19 cellular contexts compared by ENCODE assay signal in genomic region chrX:46251755-46252154, GRCh38.
DNase-seq lines count a peak whose midpoint lies in the region; ATAC-seq, FAIRE-seq and TF ChIP-seq lines count a peak whose summit lies in the region.
"Had no signal": no experiment of that assay in that cellular context is flagged by ENCODE, and none has a peak within 500 bp of the region (broad histone marks: within the 10 kb centered on the region; RNA-seq: fewer than 3 reads in every experiment).

No MANE protein-coding gene starts in this region.

- TF ChIP-seq CTCF in A549 (IDR thresholded peaks at IDR 0.05) (no peak), astrocyte of the spinal cord (IDR thresholded peaks at IDR 0.05; ENCODE audit: low read depth, low read length) (no peak)

- FAIRE-seq in A549 (lab: Jason Lieb, UNC) (peak; percentile 7), HTR-8/SVneo (lab: Jason Lieb, UNC) (peak; percentile 9)
- FAIRE-seq: colon, GM18507 had no signal

- WGBS in A549 (ENCODE audit: missing lambda C conversion rate): 21% methylated on average over 3 of the region's 3 CpGs

- peak; percentile 5 to 43 for DNase-seq in A549 (ENCODE audit: low read depth in 1 of 2, low spot score in 1 of 2)
- peak; percentile 43 for DNase-seq in HTR-8/SVneo (ENCODE audit: insufficient read length, low spot score)
- DNase-seq in astrocyte of the spinal cord (ENCODE audit: low read depth, low spot score): peak; percentile 42
- DNase-seq in hepatic stellate cell (ENCODE audit: low spot score): peak; percentile 15
- DNase-seq in NCI-H2107 treated with DMSO at 0.1 percent for 48 hours (lab: John Stamatoyannopoulos, UW; ENCODE audit: unreplicated experiment): no peak
- no peak for DNase-seq in HUDEP-2 (lab: John Stamatoyannopoulos, UW; ENCODE audit: unreplicated experiment in 76 of 76)
- no peak for DNase-seq in dedifferentiated amniotic fluid mesenchymal stem cell (ENCODE audit: extremely low spot score)
- DNase-seq: activated CD4-positive, CD25-positive, alpha-beta regulatory T cell; activated CD8-positive, alpha-beta memory T cell treated with anti-CD3 and anti-CD28 coated beads, Interleukin-2, amount 50 U/mL, for 4 hours; COR-L47; GOT3; NCI-H2227 treated with DMSO at 0.1 percent for 48 hours; stomach; T-cell had no signal

- no peak for TF ChIP-seq POLR2A in A549 (IDR thresholded peaks at IDR 0.05; ENCODE audit: low read length)

- peaks cover 7% of the 10 kb centered on the region; the same call in 1 of the 3 replicates for H3K4me1 ChIP-seq in A549
- H3K4me1 ChIP-seq: stomach had no signal

- POLR2A ChIA-PET in A549 (lab: Yijun Ruan, JAX): no interaction called here

- CTCF ChIA-PET in A549 (lab: Yijun Ruan, JAX): interaction anchor here (0.8 kb wide), 1 partner anchor 9 kb away, joined by 4 read pairs; no protein-coding TSS in a partner anchor

- H3K27ac ChIP-seq in A549: peak overlapping the region in 1 of 2 experiments; percentile 63; a peak in 3 of 6 replicates
- H3K27ac ChIP-seq: neutrophil, stomach had no signal

- TF ChIP-seq RAD21 in A549 (conservative IDR thresholded peaks at IDR 0.05 in 1 of 2, IDR thresholded peaks at IDR 0.05 in 1 of 2): no peak

- H3K4me2 ChIP-seq in A549: peak overlapping the region; percentile 21; the same call in 1 of the 3 replicates

- no peak overlapping the region for H3K4me3 ChIP-seq in A549
- H3K4me3 ChIP-seq in astrocyte of the spinal cord (ENCODE audit: low read depth, low read length): no peak overlapping the region
- H3K4me3 ChIP-seq: stomach had no signal

- ATAC-seq in A549: peak in 1 of 2 experiments; percentile 41; a peak in 1 of 6 replicates
- ATAC-seq in HG02678 (IDR thresholded peaks at IDR 0.05; ENCODE audit: unreplicated experiment): no peak
- ATAC-seq: esophagus mucosa, T-cell had no signal

- H3K9me3 ChIP-seq in A549: peaks cover 8% of the 10 kb centered on the region; the same call in 1 of the 3 replicates
- H3K9me3 ChIP-seq: neutrophil, stomach had no signal

- in situ Hi-C loops in astrocyte of the spinal cord (cut with HindIII; ENCODE audit: low sequenced_read_pairs): no loop called here

- TF ChIP-seq EP300 in A549 (IDR thresholded peaks at IDR 0.05): no peak

TF ChIP-seq in A549, 52 proteins besides CTCF, POLR2A, EP300 and RAD21:
- TF ChIP-seq GATA3 (IDR thresholded peaks at IDR 0.05; ENCODE audit: borderline replicate concordance) (no peak), BCL3 (IDR thresholded peaks at IDR 0.05) (no peak), MAZ (IDR thresholded peaks at IDR 0.05; ENCODE audit: borderline replicate concordance, low read depth, low read length) (no peak), HOXA7 (CRISPR knock-in tag; IDR thresholded peaks at IDR 0.05) (no peak), ATOH8 (CRISPR knock-in tag; IDR thresholded peaks at IDR 0.05; ENCODE audit: low read depth) (no peak), FOSL2 (IDR thresholded peaks at IDR 0.05) (no peak), FOSL2 (CRISPR knock-in tag; IDR thresholded peaks at IDR 0.05) (no peak), E2F6 (IDR thresholded peaks at IDR 0.05; ENCODE audit: borderline replicate concordance, low read depth) (no peak), NPAS2 (CRISPR knock-in tag; IDR thresholded peaks at IDR 0.05; ENCODE audit: borderline replicate concordance) (no peak), HES2 (IDR thresholded peaks at IDR 0.05) (no peak), REST (IDR thresholded peaks at IDR 0.05) (no peak), RCOR1 (IDR thresholded peaks at IDR 0.05; ENCODE audit: low read depth, low read length) (no peak), RFX5 (IDR thresholded peaks at IDR 0.05) (no peak), TP53 (CRISPR knock-in tag; IDR thresholded peaks at IDR 0.05) (no peak), PBX3 (IDR thresholded peaks at IDR 0.05) (no peak), POLR2AphosphoS2 (conservative IDR thresholded peaks at IDR 0.05; ENCODE audit: low read length) (no peak), HOXB5 (CRISPR knock-in tag; IDR thresholded peaks at IDR 0.05) (no peak), JUNB (IDR thresholded peaks at IDR 0.05) (no peak), USF2 (IDR thresholded peaks at IDR 0.05) (no peak)

Comparison
In these comparisons a context has a peak if more than half of its experiments do, and no peak if none do; other contexts are left out.
1. DNase-seq: peak in A549 (2 of 2), HTR-8/SVneo (single experiment), astrocyte of the spinal cord (single experiment) and hepatic stellate cell (single experiment); none in NCI-H2107 treated with DMSO at 0.1 percent for 48 hours (single experiment), HUDEP-2 (0 of 76) and dedifferentiated amniotic fluid mesenchymal stem cell (single experiment).